21 cellular contexts compared by ENCODE assay signal in genomic region chr6:88383183-88383582, GRCh38.
A peak's percentile ranks its signal among the peaks of the same experiment; 100 is the strongest.
DNase-seq lines count a peak whose midpoint lies in the region; FAIRE-seq and TF ChIP-seq lines count a peak whose summit lies in the region.
"Had no signal": no experiment of that assay in that cellular context is flagged by ENCODE, and none has a peak within 500 bp of the region (broad histone marks: within the 10 kb centered on the region; RNA-seq: fewer than 3 reads in every experiment).

No MANE protein-coding gene starts in this region.

- no peak overlapping the region for H3K4me3 ChIP-seq in breast epithelium
- H3K4me3 ChIP-seq in astrocyte (ENCODE audit: insufficient read depth, low read depth, low read length) = no peak overlapping the region
- no peak overlapping the region for H3K4me3 ChIP-seq in endothelial cell of umbilical vein (replicated peaks in 1 of 3; ENCODE audit: insufficient read depth in 1 of 3, low read depth in 1 of 3, low read length in 3 of 3)
- H3K4me3 ChIP-seq in tibial nerve = no peak overlapping the region
- H3K4me3 ChIP-seq: BLaER1 had no signal

- no peaks in the 10 kb centered on the region for H3K9me3 ChIP-seq in breast epithelium
- H3K9me3 ChIP-seq in astrocyte (ENCODE audit: insufficient read depth, low read depth, low read length) = no peaks in the 10 kb centered on the region
- H3K9me3 ChIP-seq in endothelial cell of umbilical vein (replicated peaks; ENCODE audit: control insufficient read depth, insufficient read depth, low read length) = no peaks in the 10 kb centered on the region
- no peaks in the 10 kb centered on the region for H3K9me3 ChIP-seq in tibial nerve
- H3K9me3 ChIP-seq: BLaER1 had no signal

- H3K4me3 Mint-ChIP-seq in MCF 10A (ENCODE audit: unreplicated experiment) = no peak overlapping the region
- no peak overlapping the region for H3K4me3 Mint-ChIP-seq in astrocyte (ENCODE audit: unreplicated experiment)
- H3K4me3 Mint-ChIP-seq: B cell; CD4-positive, CD25-positive, alpha-beta regulatory T cell; CD8-positive, alpha-beta T cell; H9 had no signal

- TF ChIP-seq POLR2A in breast epithelium (IDR thresholded peaks at IDR 0.05) (no peak), endothelial cell of umbilical vein (IDR thresholded peaks at IDR 0.05; ENCODE audit: low read depth, low read length) (no peak), tibial nerve (IDR thresholded peaks at IDR 0.05) (no peak)

- CTCF ChIA-PET in MCF 10A (lab: Yijun Ruan, JAX) (interaction anchor here (0.7 to 1.1 kb wide), 2 partner anchors 8 to 16 kb away, joined by 3 read pairs; no protein-coding TSS in a partner anchor), endothelial cell of umbilical vein (lab: Charles Lee) (no interaction called here)

- no peak overlapping the region for H2AFZ ChIP-seq in astrocyte (ENCODE audit: low read depth, low read length)
- H2AFZ ChIP-seq in endothelial cell of umbilical vein (ENCODE audit: low read depth, low read length) = no peak overlapping the region

- FAIRE-seq in astrocyte (lab: Jason Lieb, UNC) = no peak
- no peak for FAIRE-seq in endothelial cell of umbilical vein (lab: Jason Lieb, UNC)
- FAIRE-seq: A204.1, D721Med, G401.6, GM12892 had no signal

- no peak overlapping the region for H3K4me2 ChIP-seq in astrocyte (ENCODE audit: low read length)
- no peak overlapping the region for H3K4me2 ChIP-seq in endothelial cell of umbilical vein (ENCODE audit: insufficient read depth, low read length)
- H3K4me2 ChIP-seq: BLaER1 had no signal

- 81 to 82% methylated on average over 2 of the region's 2 CpGs for WGBS in tibial nerve, 2 donors

- H3K9me3 Mint-ChIP-seq in MCF 10A (ENCODE audit: unreplicated experiment) (no peaks in the 10 kb centered on the region), astrocyte (ENCODE audit: unreplicated experiment) (peaks cover 1% of the 10 kb centered on the region)
- H3K9me3 Mint-ChIP-seq: CD8-positive, alpha-beta T cell; H9 had no signal

- H3K4me1 ChIP-seq in breast epithelium (no peaks in the 10 kb centered on the region), astrocyte (ENCODE audit: insufficient read depth, low read length) (peaks cover 24% of the 10 kb centered on the region), endothelial cell of umbilical vein (ENCODE audit: control insufficient read depth, extremely low read depth, insufficient read depth, low read length) (peaks cover 19% of the 10 kb centered on the region), tibial nerve (peaks cover 0 to 27% (median 8%) of the 10 kb centered on the region in 4 donors)
- H3K4me1 ChIP-seq: BLaER1 had no signal

- H3K27ac ChIP-seq in breast epithelium = no peak overlapping the region
- no peak overlapping the region for H3K27ac ChIP-seq in astrocyte (ENCODE audit: low read depth, low read length)
- H3K27ac ChIP-seq in endothelial cell of umbilical vein (ENCODE audit: insufficient read depth, low read depth, low read length) = no peak overlapping the region
- H3K27ac ChIP-seq in tibial nerve = no peak overlapping the region
- H3K27ac ChIP-seq: 22Rv1, BLaER1, C4-2B had no signal

- no peaks in the 10 kb centered on the region for H3K9me1 ChIP-seq in endothelial cell of umbilical vein (replicated peaks; ENCODE audit: control insufficient read depth, extremely low read depth, insufficient read depth, low read length)

- H3K9ac ChIP-seq in astrocyte (ENCODE audit: low read length) = no peak overlapping the region
- no peak overlapping the region for H3K9ac ChIP-seq in endothelial cell of umbilical vein (replicated peaks; ENCODE audit: extremely low read depth, insufficient read depth, low read length)
- H3K9ac ChIP-seq: BLaER1 had no signal

- H3K36me3 ChIP-seq in breast epithelium (no peaks in the 10 kb centered on the region), astrocyte (ENCODE audit: insufficient read depth, low read length) (no peaks in the 10 kb centered on the region), endothelial cell of umbilical vein (ENCODE audit: control insufficient read depth in 2 of 2, extremely low read depth in 1 of 2, insufficient read depth in 2 of 2, low read length in 2 of 2) (no peaks in the 10 kb centered on the region), tibial nerve (no peaks in the 10 kb centered on the region)
- H3K36me3 ChIP-seq: BLaER1 had no signal

- intact Hi-C loops in MCF 10A (cut with micrococcal nuclease) (no loop called here), breast epithelium (cut with DNase I; ENCODE audit: low total_unique reads) (no loop called here), endothelial cell of umbilical vein (cut with micrococcal nuclease) (loop anchor here (5.0 kb wide), 1 partner anchor 969 kb away; the partner anchor contains the start of gene UBE2J1)

- H3K36me3 Mint-ChIP-seq in MCF 10A (ENCODE audit: insufficient read depth, unreplicated experiment) (no peaks in the 10 kb centered on the region), astrocyte (ENCODE audit: low read depth, unreplicated experiment) (no peaks in the 10 kb centered on the region)
- H3K36me3 Mint-ChIP-seq: CD4-positive, CD25-positive, alpha-beta regulatory T cell; CD8-positive, alpha-beta T cell had no signal

- dilution Hi-C loops in endothelial cell of umbilical vein (cut with MboI; ENCODE audit: extremely low pct_ligation_motif_present, low sequenced_read_pairs) = no loop called here

- H3K27ac Mint-ChIP-seq in MCF 10A (ENCODE audit: low read depth, unreplicated experiment) (peak overlapping the region; percentile 4), astrocyte (ENCODE audit: unreplicated experiment) (peak overlapping the region; percentile 59)
- H3K27ac Mint-ChIP-seq: B cell; CD4-positive, CD25-positive, alpha-beta regulatory T cell; CD8-positive, alpha-beta T cell had no signal

- H3K79me2 ChIP-seq in astrocyte (ENCODE audit: insufficient read depth, low read length) = no peaks in the 10 kb centered on the region
- H3K79me2 ChIP-seq in endothelial cell of umbilical vein (ENCODE audit: control insufficient read depth, insufficient read depth, low read length) = no peaks in the 10 kb centered on the region

- H3K27me3 Mint-ChIP-seq in MCF 10A (ENCODE audit: insufficient read depth, unreplicated experiment) = no peaks in the 10 kb centered on the region
- H3K27me3 Mint-ChIP-seq in astrocyte (ENCODE audit: low read depth, unreplicated experiment) = no peaks in the 10 kb centered on the region

- TF ChIP-seq CTCF in MCF 10A (IDR thresholded peaks at IDR 0.05; ENCODE audit: unreplicated experiment) (no peak), breast epithelium (IDR thresholded peaks at IDR 0.05) (no peak), astrocyte (IDR thresholded peaks at IDR 0.05; ENCODE audit: insufficient read depth, low read depth, low read length) (no peak), endothelial cell of umbilical vein (IDR thresholded peaks at IDR 0.05; ENCODE audit: extremely low read depth in 1 of 2, insufficient read depth in 1 of 2, low read depth in 1 of 2, low read length in 2 of 2) (no peak), tibial nerve (IDR thresholded peaks at IDR 0.05) (no peak)

- POLR2A ChIA-PET in MCF 10A (lab: Yijun Ruan, JAX) = no interaction called here
- POLR2A ChIA-PET in endothelial cell of umbilical vein (lab: Charles Lee) = no interaction called here

- H3K4me1 Mint-ChIP-seq in MCF 10A (ENCODE audit: insufficient read depth, unreplicated experiment) = peaks cover 31% of the 10 kb centered on the region
- H3K4me1 Mint-ChIP-seq in astrocyte (ENCODE audit: low read depth, unreplicated experiment) = peaks cover 51% of the 10 kb centered on the region
- H3K4me1 Mint-ChIP-seq: B cell; CD4-positive, CD25-positive, alpha-beta regulatory T cell had no signal

- H4K20me1 ChIP-seq in astrocyte (ENCODE audit: insufficient read depth, low read length) (no peaks in the 10 kb centered on the region), endothelial cell of umbilical vein (replicated peaks; ENCODE audit: control insufficient read depth, extremely low read depth, insufficient read depth, low read length) (no peaks in the 10 kb centered on the region)
- H4K20me1 ChIP-seq: BLaER1 had no signal

- no TSS peak for BruUV-seq in MCF 10A (replicated peaks; lab: Mats Ljungman, UMichigan)
- BruUV-seq in endothelial cell of umbilical vein (replicated peaks; lab: Mats Ljungman, UMichigan) = no TSS peak

- H3K27me3 ChIP-seq in breast epithelium (no peaks in the 10 kb centered on the region), astrocyte (ENCODE audit: insufficient read depth, low read length) (peaks cover 9% of the 10 kb centered on the region), endothelial cell of umbilical vein (ENCODE audit: control insufficient read depth in 2 of 2, insufficient read depth in 2 of 2, low read length in 2 of 2) (no peaks in the 10 kb centered on the region), tibial nerve (no peaks in the 10 kb centered on the region)
- H3K27me3 ChIP-seq: BLaER1 had no signal

- no peak for TF ChIP-seq EP300 in tibial nerve (IDR thresholded peaks at IDR 0.05)

- no peak for DNase-seq in MCF 10A (ENCODE audit: unreplicated experiment)
- DNase-seq in breast epithelium (ENCODE audit: low spot score in 2 of 2) = no peak
- no peak for DNase-seq in astrocyte (ENCODE audit: low read depth)
- DNase-seq in endothelial cell of umbilical vein (ENCODE audit: low read depth, low spot score) = no peak
- DNase-seq in tibial nerve (ENCODE audit: low spot score in 2 of 2) = no peak
- DNase-seq in hypothalamus (lab: John Stamatoyannopoulos, UW) = no peak
- DNase-seq in COR-L47 (lab: John Stamatoyannopoulos, UW) = no peak
- DNase-seq in SIG-M5 treated with dmso at 0.1 percent for 504 hours (lab: John Stamatoyannopoulos, UW; ENCODE audit: unreplicated experiment) = no peak
- DNase-seq: CD4-positive, CD25-positive, alpha-beta regulatory T cell; CD8-positive, alpha-beta T cell; DMS 273 treated with DMSO at 0.1 percent for 48 hours; DMS79; H9 had no signal

TF ChIP-seq in endothelial cell of umbilical vein, 7 proteins besides CTCF, POLR2A, EP300 and RAD21:
- no peak for TF ChIP-seq EZH2 (IDR thresholded peaks at IDR 0.05; ENCODE audit: borderline replicate concordance, low read depth, low read length, severe bottlenecking)
- peak; percentile 52 for TF ChIP-seq GATA2 (IDR thresholded peaks at IDR 0.05; ENCODE audit: insufficient read depth, insufficient read length, low read depth, low read length)
